In the genomic region with DNA sequence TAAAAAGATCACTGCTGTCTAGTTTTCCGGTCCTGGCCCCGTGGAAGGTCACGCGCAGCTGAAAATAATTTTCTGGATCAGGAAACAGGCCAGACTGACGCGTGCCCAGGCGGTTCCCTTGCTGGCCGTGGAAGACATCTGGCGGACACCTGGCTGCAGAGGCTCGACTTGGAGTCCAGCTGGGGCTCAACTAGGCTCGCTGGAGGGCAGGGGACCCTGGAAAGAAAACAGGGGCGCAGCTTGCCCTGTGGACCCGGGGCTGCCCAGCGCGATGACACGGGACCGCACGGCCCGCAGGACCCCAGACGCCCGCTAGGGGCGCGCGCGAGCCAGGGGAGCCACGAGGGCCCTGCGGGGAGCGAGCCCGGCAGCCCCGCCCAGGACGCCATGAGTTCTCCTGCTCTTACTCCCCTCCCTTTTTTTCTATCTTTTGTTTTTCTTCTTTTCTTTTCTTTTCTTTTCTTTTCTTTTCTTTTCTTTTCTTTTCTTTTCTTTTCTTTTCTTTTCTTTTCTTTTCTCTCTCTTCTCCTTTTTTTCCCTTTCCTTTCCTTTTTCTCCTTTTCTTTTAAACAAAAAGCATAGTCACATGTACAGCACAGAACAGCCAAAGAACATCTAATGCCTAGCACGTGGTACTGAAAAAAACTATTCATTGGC, we compare ENCODE assay signal across 8 cellular contexts. TPM values are rescaled to one million over a fixed set of nuclear protein-coding genes. Genes with fewer than 3 reads are reported as not detected.
DNase-seq lines count a peak whose midpoint lies in the region; ATAC-seq and TF ChIP-seq lines count a peak whose summit lies in the region.

No MANE protein-coding gene starts in this region.

- H3K27me3 ChIP-seq in CD8-positive, alpha-beta T cell (ENCODE audit: insufficient read depth, low read length) = no peaks in the 10 kb centered on the region
- no peaks in the 10 kb centered on the region for H3K27me3 ChIP-seq in GM23248 (replicated peaks; ENCODE audit: insufficient read depth)

- H2AFZ ChIP-seq in GM23248 = peak overlapping the region; percentile 77

- H3K4me3 ChIP-seq in CD8-positive, alpha-beta T cell (ENCODE audit: low read depth, low read length) = peak overlapping the region; percentile 46
- H3K4me3 ChIP-seq in GM23248 = peak overlapping the region; percentile 57

- 2 to 3% methylated on average over 32 of the region's 32 CpGs for WGBS in GM23248 (ENCODE audit: low coverage in 1 of 2, low lambda C conversion rate in 2 of 2, missing lambda C conversion rate in 2 of 2), 2 experiments

- intact Hi-C loops in CD8-positive, alpha-beta T cell (cut with DNase I, micrococcal nuclease) = loop anchor here (1.0 to 10.0 kb wide), 4 partner anchors 44 to 340 kb away; partner anchors contain the start of gene UBE2F (in 1 of the 2)
- intact Hi-C loops in activated CD4-positive, alpha-beta memory T cell treated with anti-CD3 and anti-CD28 coated beads for 36 hours (cut with micrococcal nuclease) = loop anchor here (5.0 kb wide), 1 partner anchor 44 kb away; the partner anchor contains the start of gene UBE2F

- no peaks in the 10 kb centered on the region for H3K36me3 Mint-ChIP-seq in CD8-positive, alpha-beta T cell
- no peaks in the 10 kb centered on the region for H3K36me3 Mint-ChIP-seq in activated CD4-positive, alpha-beta memory T cell treated with anti-CD3 and anti-CD28 coated beads for 36 hours

- CTCF ChIA-PET in CD8-positive, alpha-beta T cell (lab: Charles Lee) = interaction anchor here (0.6 to 1.7 kb wide), 21 partner anchors 9 to 340 kb away, joined by 3 to 11 read pairs (median 4); no protein-coding TSS in a partner anchor
- CTCF ChIA-PET in activated CD4-positive, alpha-beta memory T cell treated with anti-CD3 and anti-CD28 coated beads for 36 hours (lab: Charles Lee) = interaction anchor here (0.6 to 2.9 kb wide), 26 partner anchors 8 to 411 kb away, joined by 3 to 12 read pairs (median 3); partner anchors contain the start of gene SCLY

- no peaks in the 10 kb centered on the region for H3K36me3 ChIP-seq in CD8-positive, alpha-beta T cell (ENCODE audit: insufficient read depth, low read length)
- H3K36me3 ChIP-seq in GM23248 (ENCODE audit: low read depth) = no peaks in the 10 kb centered on the region

- no peaks in the 10 kb centered on the region for H3K9me3 Mint-ChIP-seq in CD8-positive, alpha-beta T cell
- no peaks in the 10 kb centered on the region for H3K9me3 Mint-ChIP-seq in activated CD4-positive, alpha-beta memory T cell treated with anti-CD3 and anti-CD28 coated beads for 36 hours

- no peaks in the 10 kb centered on the region for H3K27me3 Mint-ChIP-seq in CD8-positive, alpha-beta T cell (ENCODE audit: low read depth)
- H3K27me3 Mint-ChIP-seq in activated CD4-positive, alpha-beta memory T cell treated with anti-CD3 and anti-CD28 coated beads for 36 hours = no peaks in the 10 kb centered on the region

- no peaks in the 10 kb centered on the region for H3F3A ChIP-seq in GM23248 (ENCODE audit: insufficient read depth)

- no peaks in the 10 kb centered on the region for H3K79me2 ChIP-seq in GM23248 (ENCODE audit: insufficient read depth)

- peaks cover 5% of the 10 kb centered on the region for H3K4me1 ChIP-seq in CD8-positive, alpha-beta T cell (ENCODE audit: insufficient read depth, low read length)
- H3K4me1 ChIP-seq in GM23248 (ENCODE audit: insufficient read depth) = no peaks in the 10 kb centered on the region

- H3K27ac Mint-ChIP-seq in CD8-positive, alpha-beta T cell = no peak overlapping the region
- H3K27ac Mint-ChIP-seq in activated CD4-positive, alpha-beta memory T cell treated with anti-CD3 and anti-CD28 coated beads for 36 hours = no peak overlapping the region

- peak overlapping the region; percentile 29 for H3K4me3 Mint-ChIP-seq in CD8-positive, alpha-beta T cell
- peak overlapping the region; percentile 48 for H3K4me3 Mint-ChIP-seq in activated CD4-positive, alpha-beta memory T cell treated with anti-CD3 and anti-CD28 coated beads for 36 hours

- peak; percentile 71 to 88 (median 72) for DNase-seq in CD8-positive, alpha-beta T cell
- DNase-seq in GM23248 (peak; percentile 83), NCI-H146 (lab: John Stamatoyannopoulos, UW) (peak; percentile 39), midbrain (lab: John Stamatoyannopoulos, UW) (peak; percentile 4), inferior parietal cortex (ENCODE audit: extremely low spot score) (no peak)
- peak; percentile 85 for DNase-seq in activated CD4-positive, alpha-beta memory T cell treated with anti-CD3 and anti-CD28 coated beads for 36 hours
- peak; percentile 68 for DNase-seq in effector CD4-positive, alpha-beta T cell
- peak; percentile 76 for DNase-seq in stimulated activated CD8-positive, alpha-beta memory T cell treated with anti-CD3 and anti-CD28 coated beads, Interleukin-4, amount 100 ng/mL, for 24 hours (ENCODE audit: low read depth)

- H3K4me1 Mint-ChIP-seq in CD8-positive, alpha-beta T cell (ENCODE audit: low read depth) = peaks cover 10% of the 10 kb centered on the region
- H3K4me1 Mint-ChIP-seq in activated CD4-positive, alpha-beta memory T cell treated with anti-CD3 and anti-CD28 coated beads for 36 hours (ENCODE audit: low read depth) = peaks cover 33% of the 10 kb centered on the region

- no peaks in the 10 kb centered on the region for H3K9me3 ChIP-seq in CD8-positive, alpha-beta T cell (ENCODE audit: low read length)
- no peaks in the 10 kb centered on the region for H3K9me3 ChIP-seq in GM23248 (ENCODE audit: low read depth)

- H3K27ac ChIP-seq in CD8-positive, alpha-beta T cell (ENCODE audit: low read depth, low read length) = no peak overlapping the region
- H3K27ac ChIP-seq in GM23248 = no peak overlapping the region

- H3K9me2 ChIP-seq in GM23248 (ENCODE audit: insufficient read depth) = no peaks in the 10 kb centered on the region

- H3K9ac ChIP-seq in GM23248 = peak overlapping the region; percentile 31

- no peaks in the 10 kb centered on the region for H4K20me1 ChIP-seq in GM23248 (ENCODE audit: insufficient read depth)

- ATAC-seq in CD8-positive, alpha-beta T cell = peak; percentile 100

- POLR2A ChIA-PET in CD8-positive, alpha-beta T cell (lab: Charles Lee) = no interaction called here
- POLR2A ChIA-PET in activated CD4-positive, alpha-beta memory T cell treated with anti-CD3 and anti-CD28 coated beads for 36 hours (lab: Charles Lee) = no interaction called here

- in situ Hi-C loops in GM23248 (cut with MboI) = no loop called here

- peak; percentile 98 for TF ChIP-seq CTCF in CD8-positive, alpha-beta T cell (IDR thresholded peaks at IDR 0.05)

- peak overlapping the region; percentile 55 for H3K4me2 ChIP-seq in GM23248 (ENCODE audit: unreplicated experiment)

RNA-seq across cellular contexts. Expression of gene UBE2F, which starts 43.2 kb away (rescaled TPM):
- total RNA-seq in CD8-positive, alpha-beta T cell = 10 to 100 TPM; 16.5 to 18.4 TPM
- 61.5 and 88.7 TPM in 2 replicates for total RNA-seq in GM23248 (2014; rRNA removed; shearing (Covaris generic))
- 121 and 129 TPM in 2 replicates for polyA plus RNA-seq in GM23248 (2016; fragmentation: Nextera tagmentation; extraction: Ambion mirVana)
- 10 to 100 TPM; 50.7 to 52.9 TPM for total RNA-seq in activated CD4-positive, alpha-beta memory T cell treated with anti-CD3 and anti-CD28 coated beads for 36 hours
